In the genomic region with DNA sequence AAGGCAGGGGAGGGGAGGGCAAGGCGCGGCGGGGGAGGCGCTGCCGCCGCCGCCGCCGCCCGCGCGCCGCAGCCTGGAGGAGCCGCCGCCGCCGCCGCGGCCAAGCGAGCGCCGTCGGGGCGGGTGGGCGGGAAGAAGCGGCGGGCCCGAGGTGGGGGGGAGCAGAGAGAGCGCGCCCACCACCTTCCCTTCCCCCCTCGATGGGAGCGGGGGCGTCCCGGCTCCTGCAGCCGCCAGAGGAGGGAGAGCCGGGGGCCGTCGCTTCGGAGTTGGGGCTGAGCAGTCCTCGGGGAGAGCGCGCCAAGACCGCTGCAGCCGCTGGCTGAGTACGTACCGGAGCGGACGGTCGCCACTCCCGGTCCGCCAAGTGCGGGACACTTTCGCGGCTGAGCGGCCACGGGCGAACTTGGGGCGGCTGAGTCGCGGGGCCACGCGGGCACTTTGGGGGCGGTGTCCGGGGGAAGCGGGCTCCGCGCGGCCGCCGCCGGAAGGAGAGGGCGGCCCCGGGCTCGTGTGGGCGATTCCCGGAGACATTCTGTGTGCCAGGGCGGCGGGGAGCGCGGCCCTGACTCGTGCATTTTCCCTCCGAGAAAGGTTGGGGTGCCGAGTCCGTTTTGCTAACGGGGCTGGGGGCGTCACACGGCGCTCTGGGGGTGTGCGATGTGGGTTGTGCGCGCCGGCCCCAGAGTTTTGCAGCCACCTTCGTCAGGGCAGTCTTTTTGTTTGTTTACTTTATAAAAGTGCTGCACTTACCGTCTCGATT, we compare ENCODE assay signal across 1 cellular context.
TF ChIP-seq lines count a peak whose summit lies in the region.

A gene with protein sequence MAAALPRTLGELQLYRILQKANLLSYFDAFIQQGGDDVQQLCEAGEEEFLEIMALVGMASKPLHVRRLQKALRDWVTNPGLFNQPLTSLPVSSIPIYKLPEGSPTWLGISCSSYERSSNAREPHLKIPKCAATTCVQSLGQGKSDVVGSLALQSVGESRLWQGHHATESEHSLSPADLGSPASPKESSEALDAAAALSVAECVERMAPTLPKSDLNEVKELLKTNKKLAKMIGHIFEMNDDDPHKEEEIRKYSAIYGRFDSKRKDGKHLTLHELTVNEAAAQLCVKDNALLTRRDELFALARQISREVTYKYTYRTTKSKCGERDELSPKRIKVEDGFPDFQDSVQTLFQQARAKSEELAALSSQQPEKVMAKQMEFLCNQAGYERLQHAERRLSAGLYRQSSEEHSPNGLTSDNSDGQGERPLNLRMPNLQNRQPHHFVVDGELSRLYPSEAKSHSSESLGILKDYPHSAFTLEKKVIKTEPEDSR (plus strand): TSS at position 49 of the 763 bp plus-strand sequence. CDS start 10,094 bp downstream, outside the sequence.

TF ChIP-seq in WTC11, 78 proteins besides CTCF, POLR2A, EP300 and RAD21 (continued from another document):
- TF ChIP-seq, protein P1, sequence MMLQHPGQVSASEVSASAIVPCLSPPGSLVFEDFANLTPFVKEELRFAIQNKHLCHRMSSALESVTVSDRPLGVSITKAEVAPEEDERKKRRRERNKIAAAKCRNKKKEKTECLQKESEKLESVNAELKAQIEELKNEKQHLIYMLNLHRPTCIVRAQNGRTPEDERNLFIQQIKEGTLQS (CRISPR knock-in tag; conservative IDR thresholded peaks at IDR 0.05), result no peak
- TF ChIP-seq ZNF416 (CRISPR knock-in tag; IDR thresholded peaks at IDR 0.05), result no peak
- TF ChIP-seq SMAD3 (CRISPR knock-in tag; IDR thresholded peaks at IDR 0.05; ENCODE audit: borderline replicate concordance), result no peak
- TF ChIP-seq, protein P2, sequence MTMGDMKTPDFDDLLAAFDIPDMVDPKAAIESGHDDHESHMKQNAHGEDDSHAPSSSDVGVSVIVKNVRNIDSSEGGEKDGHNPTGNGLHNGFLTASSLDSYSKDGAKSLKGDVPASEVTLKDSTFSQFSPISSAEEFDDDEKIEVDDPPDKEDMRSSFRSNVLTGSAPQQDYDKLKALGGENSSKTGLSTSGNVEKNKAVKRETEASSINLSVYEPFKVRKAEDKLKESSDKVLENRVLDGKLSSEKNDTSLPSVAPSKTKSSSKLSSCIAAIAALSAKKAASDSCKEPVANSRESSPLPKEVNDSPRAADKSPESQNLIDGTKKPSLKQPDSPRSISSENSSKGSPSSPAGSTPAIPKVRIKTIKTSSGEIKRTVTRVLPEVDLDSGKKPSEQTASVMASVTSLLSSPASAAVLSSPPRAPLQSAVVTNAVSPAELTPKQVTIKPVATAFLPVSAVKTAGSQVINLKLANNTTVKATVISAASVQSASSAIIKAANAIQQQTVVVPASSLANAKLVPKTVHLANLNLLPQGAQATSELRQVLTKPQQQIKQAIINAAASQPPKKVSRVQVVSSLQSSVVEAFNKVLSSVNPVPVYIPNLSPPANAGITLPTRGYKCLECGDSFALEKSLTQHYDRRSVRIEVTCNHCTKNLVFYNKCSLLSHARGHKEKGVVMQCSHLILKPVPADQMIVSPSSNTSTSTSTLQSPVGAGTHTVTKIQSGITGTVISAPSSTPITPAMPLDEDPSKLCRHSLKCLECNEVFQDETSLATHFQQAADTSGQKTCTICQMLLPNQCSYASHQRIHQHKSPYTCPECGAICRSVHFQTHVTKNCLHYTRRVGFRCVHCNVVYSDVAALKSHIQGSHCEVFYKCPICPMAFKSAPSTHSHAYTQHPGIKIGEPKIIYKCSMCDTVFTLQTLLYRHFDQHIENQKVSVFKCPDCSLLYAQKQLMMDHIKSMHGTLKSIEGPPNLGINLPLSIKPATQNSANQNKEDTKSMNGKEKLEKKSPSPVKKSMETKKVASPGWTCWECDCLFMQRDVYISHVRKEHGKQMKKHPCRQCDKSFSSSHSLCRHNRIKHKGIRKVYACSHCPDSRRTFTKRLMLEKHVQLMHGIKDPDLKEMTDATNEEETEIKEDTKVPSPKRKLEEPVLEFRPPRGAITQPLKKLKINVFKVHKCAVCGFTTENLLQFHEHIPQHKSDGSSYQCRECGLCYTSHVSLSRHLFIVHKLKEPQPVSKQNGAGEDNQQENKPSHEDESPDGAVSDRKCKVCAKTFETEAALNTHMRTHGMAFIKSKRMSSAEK (CRISPR knock-in tag; IDR thresholded peaks at IDR 0.05; ENCODE audit: borderline replicate concordance), result no peak
- no peak for TF ChIP-seq ETV6 (CRISPR knock-in tag; IDR thresholded peaks at IDR 0.05)
- no peak for TF ChIP-seq RELA (CRISPR knock-in tag; IDR thresholded peaks at IDR 0.05; ENCODE audit: borderline replicate concordance)
